1 cellular context compared by ENCODE assay signal in the genomic region with DNA sequence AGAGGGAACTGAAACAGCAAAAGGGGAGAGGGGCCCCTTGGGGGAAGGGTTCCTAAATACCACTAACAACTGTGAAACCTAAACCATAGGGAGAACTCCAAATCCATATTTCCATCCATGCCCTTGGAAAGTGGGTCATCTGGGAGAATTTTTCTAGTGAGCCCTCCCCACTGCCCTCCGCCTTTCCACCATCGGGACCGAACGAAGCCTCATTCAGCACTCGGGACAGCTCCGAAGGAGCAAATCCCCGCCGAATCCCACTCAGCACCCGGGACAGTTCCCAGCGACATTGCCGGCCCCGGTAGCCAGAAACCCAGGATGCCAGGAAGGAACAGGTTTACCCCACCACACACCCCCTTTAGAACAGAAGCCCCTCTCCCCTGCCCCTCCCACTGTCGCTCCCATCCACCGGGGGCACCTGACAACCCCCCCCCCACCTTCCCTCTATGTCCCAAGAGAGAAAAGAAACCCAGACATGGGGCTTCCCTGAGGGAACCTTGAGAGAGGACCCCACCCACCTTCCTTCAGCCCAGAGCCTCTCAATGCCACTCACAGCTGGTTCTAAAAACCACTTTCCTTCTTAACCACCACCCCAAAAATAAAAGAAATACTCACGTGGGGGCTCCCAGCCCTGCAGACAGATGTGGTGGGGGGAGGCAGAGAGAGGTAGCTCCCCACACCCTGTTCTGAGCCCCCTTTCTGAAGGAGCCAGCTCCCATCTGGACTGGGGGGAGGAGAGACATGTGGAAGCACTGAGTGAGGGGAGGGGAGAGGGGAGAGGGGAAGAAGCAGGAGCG.
TF ChIP-seq lines count a peak whose summit lies in the region.

No MANE protein-coding gene starts in this region.

TF ChIP-seq in HepG2, 621 proteins besides CTCF, POLR2A, EP300 and RAD21 (continued from another document and continues in another):
- TF ChIP-seq, protein P1, sequence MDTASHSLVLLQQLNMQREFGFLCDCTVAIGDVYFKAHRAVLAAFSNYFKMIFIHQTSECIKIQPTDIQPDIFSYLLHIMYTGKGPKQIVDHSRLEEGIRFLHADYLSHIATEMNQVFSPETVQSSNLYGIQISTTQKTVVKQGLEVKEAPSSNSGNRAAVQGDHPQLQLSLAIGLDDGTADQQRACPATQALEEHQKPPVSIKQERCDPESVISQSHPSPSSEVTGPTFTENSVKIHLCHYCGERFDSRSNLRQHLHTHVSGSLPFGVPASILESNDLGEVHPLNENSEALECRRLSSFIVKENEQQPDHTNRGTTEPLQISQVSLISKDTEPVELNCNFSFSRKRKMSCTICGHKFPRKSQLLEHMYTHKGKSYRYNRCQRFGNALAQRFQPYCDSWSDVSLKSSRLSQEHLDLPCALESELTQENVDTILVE (CRISPR knock-in tag; IDR thresholded peaks at IDR 0.05) = peak; percentile 99
- TF ChIP-seq ZFP82 (CRISPR knock-in tag; IDR thresholded peaks at IDR 0.05; ENCODE audit: borderline replicate concordance) = peak; percentile 85; the same call in 1 of the 2 replicates
- TF ChIP-seq FOXC1 (CRISPR knock-in tag; IDR thresholded peaks at IDR 0.05; ENCODE audit: borderline replicate concordance) = peak; percentile 97
- peak; percentile 95; the same call in 1 of the 2 replicates for TF ChIP-seq ZNF180 (CRISPR knock-in tag; IDR thresholded peaks at IDR 0.05; ENCODE audit: borderline replicate concordance, low read depth)
- peak; percentile 87 for TF ChIP-seq ZNF567 (CRISPR knock-in tag; IDR thresholded peaks at IDR 0.05; ENCODE audit: borderline replicate concordance)
- TF ChIP-seq ATM (IDR thresholded peaks at IDR 0.05; ENCODE audit: borderline replicate concordance) = no peak
- TF ChIP-seq, protein P2, sequence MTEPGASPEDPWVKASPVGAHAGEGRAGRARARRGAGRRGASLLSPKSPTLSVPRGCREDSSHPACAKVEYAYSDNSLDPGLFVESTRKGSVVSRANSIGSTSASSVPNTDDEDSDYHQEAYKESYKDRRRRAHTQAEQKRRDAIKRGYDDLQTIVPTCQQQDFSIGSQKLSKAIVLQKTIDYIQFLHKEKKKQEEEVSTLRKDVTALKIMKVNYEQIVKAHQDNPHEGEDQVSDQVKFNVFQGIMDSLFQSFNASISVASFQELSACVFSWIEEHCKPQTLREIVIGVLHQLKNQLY (CRISPR knock-in tag; IDR thresholded peaks at IDR 0.05) = peak; percentile 51; the same call in 1 of the 2 replicates
- no peak for TF ChIP-seq ZFP36 (IDR thresholded peaks at IDR 0.05; ENCODE audit: borderline replicate concordance, low read depth, low read length, partially characterized antibody)
- peak; percentile 82 for TF ChIP-seq SPEN (CRISPR knock-in tag; IDR thresholded peaks at IDR 0.05; ENCODE audit: low read depth)
- no peak; the same call in 1 of the 2 replicates for TF ChIP-seq ZNF460 (CRISPR knock-in tag; IDR thresholded peaks at IDR 0.05; ENCODE audit: borderline replicate concordance)
- TF ChIP-seq FOXA3 (CRISPR knock-in tag; IDR thresholded peaks at IDR 0.05) = peak; percentile 71
- TF ChIP-seq NRL (CRISPR knock-in tag; IDR thresholded peaks at IDR 0.05; ENCODE audit: borderline replicate concordance) = peak; percentile 97
- no peak for TF ChIP-seq HMGA1 (CRISPR knock-in tag; conservative IDR thresholded peaks at IDR 0.05)
- TF ChIP-seq AGO1 (IDR thresholded peaks at IDR 0.05; ENCODE audit: low read depth, low read length, poor library complexity, severe bottlenecking) = no peak
- peak; percentile 96 for TF ChIP-seq ATF7-NPFF (CRISPR knock-in tag; IDR thresholded peaks at IDR 0.05; ENCODE audit: low read depth)
- peak; percentile 94 for TF ChIP-seq ISL2 (CRISPR knock-in tag; IDR thresholded peaks at IDR 0.05)
- TF ChIP-seq ZNF33B (CRISPR knock-in tag; IDR thresholded peaks at IDR 0.05) = peak; percentile 97
- TF ChIP-seq ZNF777 (CRISPR knock-in tag; IDR thresholded peaks at IDR 0.05) = peak; percentile 87
- TF ChIP-seq PLRG1 (conservative IDR thresholded peaks at IDR 0.05) = no peak
- TF ChIP-seq RXRB (CRISPR knock-in tag; IDR thresholded peaks at IDR 0.05; ENCODE audit: borderline replicate concordance) = peak; percentile 92
- TF ChIP-seq, protein P3, sequence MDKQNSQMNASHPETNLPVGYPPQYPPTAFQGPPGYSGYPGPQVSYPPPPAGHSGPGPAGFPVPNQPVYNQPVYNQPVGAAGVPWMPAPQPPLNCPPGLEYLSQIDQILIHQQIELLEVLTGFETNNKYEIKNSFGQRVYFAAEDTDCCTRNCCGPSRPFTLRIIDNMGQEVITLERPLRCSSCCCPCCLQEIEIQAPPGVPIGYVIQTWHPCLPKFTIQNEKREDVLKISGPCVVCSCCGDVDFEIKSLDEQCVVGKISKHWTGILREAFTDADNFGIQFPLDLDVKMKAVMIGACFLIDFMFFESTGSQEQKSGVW (CRISPR knock-in tag; IDR thresholded peaks at IDR 0.05; ENCODE audit: borderline replicate concordance) = peak; percentile 98
- TF ChIP-seq, protein P4, sequence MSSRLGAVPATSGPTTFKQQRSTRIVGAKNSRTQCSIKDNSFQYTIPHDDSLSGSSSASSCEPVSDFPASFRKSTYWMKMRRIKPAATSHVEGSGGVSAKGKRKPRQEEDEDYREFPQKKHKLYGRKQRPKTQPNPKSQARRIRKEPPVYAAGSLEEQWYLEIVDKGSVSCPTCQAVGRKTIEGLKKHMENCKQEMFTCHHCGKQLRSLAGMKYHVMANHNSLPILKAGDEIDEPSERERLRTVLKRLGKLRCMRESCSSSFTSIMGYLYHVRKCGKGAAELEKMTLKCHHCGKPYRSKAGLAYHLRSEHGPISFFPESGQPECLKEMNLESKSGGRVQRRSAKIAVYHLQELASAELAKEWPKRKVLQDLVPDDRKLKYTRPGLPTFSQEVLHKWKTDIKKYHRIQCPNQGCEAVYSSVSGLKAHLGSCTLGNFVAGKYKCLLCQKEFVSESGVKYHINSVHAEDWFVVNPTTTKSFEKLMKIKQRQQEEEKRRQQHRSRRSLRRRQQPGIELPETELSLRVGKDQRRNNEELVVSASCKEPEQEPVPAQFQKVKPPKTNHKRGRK (CRISPR knock-in tag; IDR thresholded peaks at IDR 0.05) = no peak
- TF ChIP-seq, protein P5, sequence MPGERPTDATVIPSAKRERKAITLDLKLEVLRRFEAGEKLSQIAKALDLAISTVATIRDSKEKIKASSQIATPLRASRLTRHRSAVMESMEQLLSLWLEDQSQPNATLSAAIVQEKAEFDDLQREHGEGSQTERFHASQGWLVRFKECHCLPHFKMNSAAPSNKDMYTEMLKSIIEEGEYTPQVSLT (CRISPR knock-in tag; IDR thresholded peaks at IDR 0.05; ENCODE audit: borderline replicate concordance, low read depth) = 0 out of 2 replicates have a peak, but pooled peaks have one; percentile 79
- TF ChIP-seq, protein P6, sequence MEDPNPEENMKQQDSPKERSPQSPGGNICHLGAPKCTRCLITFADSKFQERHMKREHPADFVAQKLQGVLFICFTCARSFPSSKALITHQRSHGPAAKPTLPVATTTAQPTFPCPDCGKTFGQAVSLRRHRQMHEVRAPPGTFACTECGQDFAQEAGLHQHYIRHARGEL (CRISPR knock-in tag; IDR thresholded peaks at IDR 0.05) = peak; percentile 42; the same call in 1 of the 2 replicates
- peak; percentile 96 for TF ChIP-seq ZNF160 (CRISPR knock-in tag; IDR thresholded peaks at IDR 0.05)
- TF ChIP-seq ZNF451 (CRISPR knock-in tag; IDR thresholded peaks at IDR 0.05) = peak; percentile 97
- peak; percentile 74; the same call in 1 of the 2 replicates for TF ChIP-seq ESRRA (CRISPR knock-in tag; IDR thresholded peaks at IDR 0.05; ENCODE audit: low read depth)
- TF ChIP-seq, protein P7, sequence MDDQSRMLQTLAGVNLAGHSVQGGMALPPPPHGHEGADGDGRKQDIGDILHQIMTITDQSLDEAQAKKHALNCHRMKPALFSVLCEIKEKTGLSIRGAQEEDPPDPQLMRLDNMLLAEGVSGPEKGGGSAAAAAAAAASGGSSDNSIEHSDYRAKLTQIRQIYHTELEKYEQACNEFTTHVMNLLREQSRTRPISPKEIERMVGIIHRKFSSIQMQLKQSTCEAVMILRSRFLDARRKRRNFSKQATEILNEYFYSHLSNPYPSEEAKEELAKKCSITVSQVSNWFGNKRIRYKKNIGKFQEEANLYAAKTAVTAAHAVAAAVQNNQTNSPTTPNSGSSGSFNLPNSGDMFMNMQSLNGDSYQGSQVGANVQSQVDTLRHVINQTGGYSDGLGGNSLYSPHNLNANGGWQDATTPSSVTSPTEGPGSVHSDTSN (CRISPR knock-in tag; IDR thresholded peaks at IDR 0.05; ENCODE audit: borderline replicate concordance) = peak; percentile 99
- no peak for TF ChIP-seq ZFP62 (CRISPR knock-in tag; IDR thresholded peaks at IDR 0.05)
- TF ChIP-seq, protein P8, sequence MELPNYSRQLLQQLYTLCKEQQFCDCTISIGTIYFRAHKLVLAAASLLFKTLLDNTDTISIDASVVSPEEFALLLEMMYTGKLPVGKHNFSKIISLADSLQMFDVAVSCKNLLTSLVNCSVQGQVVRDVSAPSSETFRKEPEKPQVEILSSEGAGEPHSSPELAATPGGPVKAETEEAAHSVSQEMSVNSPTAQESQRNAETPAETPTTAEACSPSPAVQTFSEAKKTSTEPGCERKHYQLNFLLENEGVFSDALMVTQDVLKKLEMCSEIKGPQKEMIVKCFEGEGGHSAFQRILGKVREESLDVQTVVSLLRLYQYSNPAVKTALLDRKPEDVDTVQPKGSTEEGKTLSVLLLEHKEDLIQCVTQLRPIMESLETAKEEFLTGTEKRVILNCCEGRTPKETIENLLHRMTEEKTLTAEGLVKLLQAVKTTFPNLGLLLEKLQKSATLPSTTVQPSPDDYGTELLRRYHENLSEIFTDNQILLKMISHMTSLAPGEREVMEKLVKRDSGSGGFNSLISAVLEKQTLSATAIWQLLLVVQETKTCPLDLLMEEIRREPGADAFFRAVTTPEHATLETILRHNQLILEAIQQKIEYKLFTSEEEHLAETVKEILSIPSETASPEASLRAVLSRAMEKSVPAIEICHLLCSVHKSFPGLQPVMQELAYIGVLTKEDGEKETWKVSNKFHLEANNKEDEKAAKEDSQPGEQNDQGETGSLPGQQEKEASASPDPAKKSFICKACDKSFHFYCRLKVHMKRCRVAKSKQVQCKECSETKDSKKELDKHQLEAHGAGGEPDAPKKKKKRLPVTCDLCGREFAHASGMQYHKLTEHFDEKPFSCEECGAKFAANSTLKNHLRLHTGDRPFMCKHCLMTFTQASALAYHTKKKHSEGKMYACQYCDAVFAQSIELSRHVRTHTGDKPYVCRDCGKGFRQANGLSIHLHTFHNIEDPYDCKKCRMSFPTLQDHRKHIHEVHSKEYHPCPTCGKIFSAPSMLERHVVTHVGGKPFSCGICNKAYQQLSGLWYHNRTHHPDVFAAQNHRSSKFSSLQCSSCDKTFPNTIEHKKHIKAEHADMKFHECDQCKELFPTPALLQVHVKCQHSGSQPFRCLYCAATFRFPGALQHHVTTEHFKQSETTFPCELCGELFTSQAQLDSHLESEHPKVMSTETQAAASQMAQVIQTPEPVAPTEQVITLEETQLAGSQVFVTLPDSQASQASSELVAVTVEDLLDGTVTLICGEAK (IDR thresholded peaks at IDR 0.05) = no peak
- TF ChIP-seq, protein P8 (CRISPR knock-in tag; IDR thresholded peaks at IDR 0.05) = peak; percentile 92
- TF ChIP-seq XRCC5 (optimal IDR thresholded peaks at IDR 0.05; ENCODE audit: low read length) = peak; percentile 69
- peak; percentile 96 for TF ChIP-seq NR3C1 (CRISPR knock-in tag; IDR thresholded peaks at IDR 0.05)
- peak; percentile 99 for TF ChIP-seq ZNF264 (CRISPR knock-in tag; IDR thresholded peaks at IDR 0.05)
- TF ChIP-seq, protein P9, sequence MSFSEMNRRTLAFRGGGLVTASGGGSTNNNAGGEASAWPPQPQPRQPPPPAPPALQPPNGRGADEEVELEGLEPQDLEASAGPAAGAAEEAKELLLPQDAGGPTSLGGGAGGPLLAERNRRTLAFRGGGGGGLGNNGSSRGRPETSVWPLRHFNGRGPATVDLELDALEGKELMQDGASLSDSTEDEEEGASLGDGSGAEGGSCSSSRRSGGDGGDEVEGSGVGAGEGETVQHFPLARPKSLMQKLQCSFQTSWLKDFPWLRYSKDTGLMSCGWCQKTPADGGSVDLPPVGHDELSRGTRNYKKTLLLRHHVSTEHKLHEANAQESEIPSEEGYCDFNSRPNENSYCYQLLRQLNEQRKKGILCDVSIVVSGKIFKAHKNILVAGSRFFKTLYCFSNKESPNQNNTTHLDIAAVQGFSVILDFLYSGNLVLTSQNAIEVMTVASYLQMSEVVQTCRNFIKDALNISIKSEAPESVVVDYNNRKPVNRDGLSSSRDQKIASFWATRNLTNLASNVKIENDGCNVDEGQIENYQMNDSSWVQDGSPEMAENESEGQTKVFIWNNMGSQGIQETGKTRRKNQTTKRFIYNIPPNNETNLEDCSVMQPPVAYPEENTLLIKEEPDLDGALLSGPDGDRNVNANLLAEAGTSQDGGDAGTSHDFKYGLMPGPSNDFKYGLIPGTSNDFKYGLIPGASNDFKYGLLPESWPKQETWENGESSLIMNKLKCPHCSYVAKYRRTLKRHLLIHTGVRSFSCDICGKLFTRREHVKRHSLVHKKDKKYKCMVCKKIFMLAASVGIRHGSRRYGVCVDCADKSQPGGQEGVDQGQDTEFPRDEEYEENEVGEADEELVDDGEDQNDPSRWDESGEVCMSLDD (CRISPR knock-in tag; IDR thresholded peaks at IDR 0.05; ENCODE audit: borderline replicate concordance) = peak; percentile 95
- TF ChIP-seq KDM2A (CRISPR knock-in tag; IDR thresholded peaks at IDR 0.05; ENCODE audit: borderline replicate concordance, low read depth) = peak; percentile 96
- no peak for TF ChIP-seq SP1 (IDR thresholded peaks at IDR 0.05)
- peak; percentile 39; the same call in 1 of the 2 replicates for TF ChIP-seq SP1 (CRISPR knock-in tag; IDR thresholded peaks at IDR 0.05)
- TF ChIP-seq RFX5 (IDR thresholded peaks at IDR 0.05; ENCODE audit: low read depth, low read length) = no peak
- no peak for TF ChIP-seq TCF12 (IDR thresholded peaks at IDR 0.05)
- TF ChIP-seq TCF12 (CRISPR knock-in tag; IDR thresholded peaks at IDR 0.05) = peak; percentile 46; the same call in 1 of the 2 replicates
- TF ChIP-seq RARA (CRISPR knock-in tag; IDR thresholded peaks at IDR 0.05) = peak; percentile 89
- no peak for TF ChIP-seq SSRP1 (CRISPR knock-in tag; IDR thresholded peaks at IDR 0.05)
